In genomic region chr19:17554968-17555479, GRCh38 we compare ENCODE assay signal across 8 cellular contexts. TPM values are rescaled to one million over a fixed set of nuclear protein-coding genes. Genes with fewer than 3 reads are reported as not detected.
DNase-seq lines count a peak whose midpoint lies in the region; ATAC-seq, FAIRE-seq and TF ChIP-seq lines count a peak whose summit lies in the region.

No MANE protein-coding gene starts in this region.

- no peak for FAIRE-seq in A549 (lab: Jason Lieb, UNC)
- FAIRE-seq in K562 (lab: Jason Lieb, UNC): no peak

- WGBS in A549 (ENCODE audit: missing lambda C conversion rate): 8% methylated on average over 14 of the region's 19 CpGs
- WGBS in K562 (ENCODE audit: insufficient coverage, low coverage, missing lambda C conversion rate): 9% methylated on average over 19 of the region's 19 CpGs

- H3K9me1 ChIP-seq in K562 (ENCODE audit: control insufficient read depth, insufficient read depth, low read length): no peaks in the 10 kb centered on the region

- RAD21 ChIA-PET in HCT116 (lab: Charles Lee; ENCODE audit: low non-redundant PET in 1 of 2, low total read pairs in 2 of 2, uncharacterized antibody in 2 of 2, unreplicated experiment in 2 of 2): no interaction called here

- TSS peak; percentile 80 for BruUV-seq in HCT116 (replicated peaks; lab: Mats Ljungman, UMichigan)
- no TSS peak for BruUV-seq in K562 (replicated peaks; lab: Mats Ljungman, UMichigan)

- TF ChIP-seq CTCF in A549 (IDR thresholded peaks at IDR 0.05) (no peak), HCT116 (IDR thresholded peaks at IDR 0.05 in 2 of 3, conservative IDR thresholded peaks at IDR 0.05 in 1 of 3; ENCODE audit: borderline replicate concordance in 1 of 3, insufficient read depth in 1 of 3, low read depth in 2 of 3, low read length in 2 of 3) (0 out of 6 replicates have a peak, but pooled peaks of 1 of the 3 experiments have one; percentile 4), K562 (IDR thresholded peaks at IDR 0.05 in 2 of 3, conservative IDR thresholded peaks at IDR 0.05 in 1 of 3; ENCODE audit: insufficient read depth in 2 of 3, low read depth in 1 of 3, low read length in 3 of 3) (no peak; a peak in 1 of 6 replicates)

- POLR2A ChIA-PET in A549 (lab: Yijun Ruan, JAX): no interaction called here
- POLR2A ChIA-PET in HCT116 (lab: Charles Lee): no interaction called here
- POLR2A ChIA-PET in K562 (lab: Yijun Ruan, JAX): interaction anchor here (0.6 kb wide), 1 partner anchor 736 kb away, joined by 3 read pairs; no protein-coding TSS in a partner anchor

- H3K9me2 ChIP-seq in HCT116 (ENCODE audit: insufficient read depth): no peaks in the 10 kb centered on the region

- TF ChIP-seq RAD21 in A549 (conservative IDR thresholded peaks at IDR 0.05 in 1 of 2, IDR thresholded peaks at IDR 0.05 in 1 of 2) (no peak), HCT116 (IDR thresholded peaks at IDR 0.05; ENCODE audit: low read depth) (no peak), K562 (CRISPR knock-in tag; conservative IDR thresholded peaks at IDR 0.05 in 1 of 2, IDR thresholded peaks at IDR 0.05 in 1 of 2) (no peak)

- no peak for ATAC-seq in A549
- peak; percentile 20; the same call in 1 of the 2 replicates for ATAC-seq in HCT116
- peak; percentile 20; the same call in 2 of the 3 replicates for ATAC-seq in K562
- ATAC-seq in HG03159 (IDR thresholded peaks at IDR 0.05; ENCODE audit: unreplicated experiment): no peak

- CTCF ChIA-PET in A549 (lab: Yijun Ruan, JAX): interaction anchor here (0.6 to 0.9 kb wide), 3 partner anchors 44 to 211 kb away, joined by 3 read pairs; partner anchors contain the start of gene PGLS
- CTCF ChIA-PET in HCT116 (lab: Charles Lee): no interaction called here
- CTCF ChIA-PET in K562 (lab: Yijun Ruan, JAX; ENCODE audit: low intra/inter-chr PET ratio): interaction anchor here (0.7 kb wide), 1 partner anchor 15 kb away, joined by 3 read pairs; no protein-coding TSS in a partner anchor

- H3K36me3 ChIP-seq in HCT116 (ENCODE audit: control insufficient read depth in 1 of 2, insufficient read depth in 2 of 2, low read length in 2 of 2) (peaks cover 10 to 17% of the 10 kb centered on the region in 2 experiments), K562 (ENCODE audit: control insufficient read depth, insufficient read depth, low read length) (peaks cover 26% of the 10 kb centered on the region), mucosa of rectum (ENCODE audit: control insufficient read depth in 2 of 2, insufficient read depth in 2 of 2, low read length in 2 of 2) (peaks cover 7 to 11% of the 10 kb centered on the region in 2 donors)

- peaks cover 39% of the 10 kb centered on the region for H3K79me2 ChIP-seq in HCT116 (ENCODE audit: insufficient read depth, low read length)
- H3K79me2 ChIP-seq in K562 (ENCODE audit: control insufficient read depth, insufficient read depth, low read length): peaks cover 33% of the 10 kb centered on the region

- peak overlapping the region; percentile 99 for H3K9ac ChIP-seq in HCT116 (ENCODE audit: low read length)
- peak overlapping the region; percentile 85 to 86 for H3K9ac ChIP-seq in K562 (ENCODE audit: insufficient read depth in 1 of 2, low read depth in 2 of 2, low read length in 2 of 2)
- peak overlapping the region; percentile 69 to 75 for H3K9ac ChIP-seq in mucosa of rectum (ENCODE audit: low read depth in 1 of 2, low read length in 2 of 2)

- H3K27me3 ChIP-seq in HCT116 (ENCODE audit: insufficient read depth, low read length) (no peaks in the 10 kb centered on the region), K562 (ENCODE audit: control insufficient read depth in 2 of 2, insufficient read depth in 2 of 2, low read length in 2 of 2) (no peaks in the 10 kb centered on the region), mucosa of rectum (ENCODE audit: control insufficient read depth in 2 of 2, insufficient read depth in 2 of 2, low read length in 2 of 2) (no peaks in the 10 kb centered on the region)

- peaks cover 11% of the 10 kb centered on the region for H3K4me1 ChIP-seq in A549
- H3K4me1 ChIP-seq in HCT116 (ENCODE audit: control insufficient read depth in 1 of 2, insufficient read depth in 2 of 2, low read length in 2 of 2): peaks cover 9 to 22% of the 10 kb centered on the region in 2 experiments; a peak in 3 of 4 replicates
- peaks cover 10 to 38% of the 10 kb centered on the region in 2 experiments; a peak in 4 of 5 replicates for H3K4me1 ChIP-seq in K562 (replicated peaks in 1 of 2; ENCODE audit: control insufficient read depth in 2 of 2, insufficient read depth in 2 of 2, low read length in 2 of 2)
- peaks cover 10 to 13% of the 10 kb centered on the region in 2 donors for H3K4me1 ChIP-seq in mucosa of rectum (ENCODE audit: control insufficient read depth in 2 of 2, insufficient read depth in 2 of 2, low read length in 2 of 2)

- peak overlapping the region; percentile 90 for H3K4me2 ChIP-seq in A549
- H3K4me2 ChIP-seq in HCT116 (ENCODE audit: low read length): peak overlapping the region; percentile 89
- peak overlapping the region; percentile 88 for H3K4me2 ChIP-seq in K562 (ENCODE audit: insufficient read depth, low read length)

- intact Hi-C loops in HCT116 (cut with micrococcal nuclease): loop anchor here (1.0 kb wide), 1 partner anchor 43 kb away; no protein-coding TSS in a partner anchor
- intact Hi-C loops in K562 (cut with micrococcal nuclease): no loop called here

- TF ChIP-seq EP300 in A549 (IDR thresholded peaks at IDR 0.05) (no peak), K562 (IDR thresholded peaks at IDR 0.05; ENCODE audit: low read length) (no peak)

- no peak for TF ChIP-seq POLR2A in A549 (IDR thresholded peaks at IDR 0.05; ENCODE audit: low read length)
- no peak for TF ChIP-seq POLR2A in HCT116 (IDR thresholded peaks at IDR 0.05; ENCODE audit: borderline replicate concordance, extremely low read depth, insufficient read depth, insufficient read length)
- peak; percentile 46 for TF ChIP-seq POLR2A in K562 (conservative IDR thresholded peaks at IDR 0.05)

- H3K4me3 ChIP-seq in A549 (peak overlapping the region; percentile 100), HCT116 (replicated peaks in 1 of 2; ENCODE audit: low read depth in 1 of 2, low read length in 2 of 2) (peak overlapping the region; percentile 77 to 100), K562 (peak overlapping the region; percentile 74), mucosa of rectum (ENCODE audit: low read length in 2 of 2) (peak overlapping the region; percentile 86 to 87)

- H3K27ac ChIP-seq in A549: peak overlapping the region; percentile 97 to 99
- peak overlapping the region; percentile 96; the same call in 1 of the 2 replicates for H3K27ac ChIP-seq in HCT116 (ENCODE audit: low read depth, low read length)
- peak overlapping the region; percentile 92 for H3K27ac ChIP-seq in K562 (ENCODE audit: extremely low read depth, low read depth, low read length)
- H3K27ac ChIP-seq in mucosa of rectum (ENCODE audit: low read depth in 2 of 2, low read length in 2 of 2): peak overlapping the region; percentile 15 to 43

- no peak for DNase-seq in A549 (ENCODE audit: low read depth in 1 of 2, low spot score in 1 of 2)
- no peak for DNase-seq in HCT116 (ENCODE audit: low read depth, low spot score)
- no peak for DNase-seq in K562 (ENCODE audit: extremely low read depth in 1 of 4, low spot score in 3 of 4)
- no peak for DNase-seq in NCI-H510A (lab: John Stamatoyannopoulos, UW)
- DNase-seq in NCI-H345 treated with DMSO at 0.1 percent for 48 hours (lab: John Stamatoyannopoulos, UW; ENCODE audit: unreplicated experiment): no peak
- DNase-seq in anterior cingulate cortex (lab: John Stamatoyannopoulos, UW): no peak

- H4K20me1 ChIP-seq in HCT116 (ENCODE audit: insufficient read depth): no peaks in the 10 kb centered on the region
- no peaks in the 10 kb centered on the region for H4K20me1 ChIP-seq in K562 (replicated peaks; ENCODE audit: control insufficient read depth, insufficient read depth, low read length)

- in situ Hi-C loops in K562 (cut with MboI): no loop called here

- H3K9me3 ChIP-seq in A549 (no peaks in the 10 kb centered on the region), HCT116 (ENCODE audit: control insufficient read depth in 1 of 2, insufficient read depth in 1 of 2, low read depth in 1 of 2, low read length in 2 of 2) (no peaks in the 10 kb centered on the region), K562 (replicated peaks; ENCODE audit: control insufficient read depth, insufficient read depth, low read depth, low read length) (no peaks in the 10 kb centered on the region), mucosa of rectum (ENCODE audit: control insufficient read depth in 2 of 2, low read length in 2 of 2) (no peaks in the 10 kb centered on the region)

- peak overlapping the region; percentile 74 for H2AFZ ChIP-seq in HCT116 (ENCODE audit: low read depth, low read length, poor library complexity, severe bottlenecking)
- H2AFZ ChIP-seq in K562 (ENCODE audit: low read depth, low read length): peak overlapping the region; percentile 94

RNA-seq across cellular contexts. Expression of gene COLGALT1, which starts 0.4 kb away (rescaled TPM):
- polyA plus RNA-seq in A549 (2011; rRNA removed) (64.4 and 76.6 TPM in 2 replicates), A549 (2017; fragmentation: RNase III; extraction: RNeasy Plus Mini Kit Qiagen cat#74134 plus additional on column Dnase treatment) (54.5 to 57.2 TPM (median 57.1 TPM) in 3 replicates), K562 (2011; rRNA removed) (114 and 144 TPM in 2 replicates), K562 (2014; fragmentation: Illumina TruSeq; extraction: Trizol) (84.8 and 97.0 TPM in 2 replicates), K562 (2014; fragmentation: Nextera tagmentation; extraction: Ambion mirVana) (10 to 100 TPM in 1 of 2 experiments, 1 to 10 TPM in 1; 4.9 to 18.1 TPM), K562 (2014; rRNA removed) (86.0 and 87.5 TPM in 2 replicates)
- 85.2 and 98.4 TPM in 2 replicates for polyA plus RNA-seq in A549 (2012; cell fraction: cytosol; rRNA removed)
- polyA plus RNA-seq in A549 (2012; cell fraction: nucleus; rRNA removed): 122 and 138 TPM in 2 replicates
- polyA minus RNA-seq in A549 (2011; rRNA and poly(A)+ RNA removed): 185 and 186 TPM in 2 replicates
- total RNA-seq in HCT116 (2021; ENCODE audit: unreplicated experiment) (86.0 TPM), K562 (2014; rRNA removed) (82.6 and 90.5 TPM in 2 replicates), K562 (2014; rRNA removed; fragmentation: Illumina TruSeq; extraction: Trizol) (35.5 and 50.0 TPM in 2 replicates), K562 (2015; rRNA removed; fragmentation: Illumina TruSeq; extraction: Trizol) (64.3 and 64.8 TPM in 2 replicates), K562 (2021) (119 TPM in 2 replicates)
- polyA plus RNA-seq in HCT116 (2012): 64.8 and 67.6 TPM in 2 replicates
- 106 and 273 TPM in 2 replicates for total RNA-seq in K562 (2011; cell fraction: chromatin; rRNA removed; ENCODE audit: low replicate concordance)
- 296 and 314 TPM in 2 replicates for total RNA-seq in K562 (2011; cell fraction: nucleolus; rRNA removed)
- 215 and 219 TPM in 2 replicates for total RNA-seq in K562 (2011; cell fraction: nucleoplasm; rRNA removed)
- polyA plus RNA-seq in K562 (2011; cell fraction: cytosol; rRNA removed): 128 and 182 TPM in 2 replicates
- 207 and 344 TPM in 2 replicates for polyA plus RNA-seq in K562 (2011; cell fraction: nucleus; rRNA removed)
- 78.2 and 109 TPM in 2 replicates for polyA plus RNA-seq in K562 (2012)
- 78.1 and 108 TPM in 2 replicates for polyA minus RNA-seq in K562 (2011; rRNA and poly(A)+ RNA removed)
- 89.7 and 127 TPM in 2 replicates for polyA minus RNA-seq in K562 (2011; cell fraction: cytosol; rRNA and poly(A)+ RNA removed)
- polyA minus RNA-seq in K562 (2011; cell fraction: nucleus; rRNA and poly(A)+ RNA removed): 32.6 and 43.8 TPM in 2 replicates

RNA-seq across cellular contexts. Expression of gene PGLS, which starts 43.6 kb away (rescaled TPM):
- polyA plus RNA-seq in A549 (2011; rRNA removed) (24.9 and 28.8 TPM in 2 replicates), A549 (2017; fragmentation: RNase III; extraction: RNeasy Plus Mini Kit Qiagen cat#74134 plus additional on column Dnase treatment) (37.2 to 49.4 TPM (median 45.7 TPM) in 3 replicates), K562 (2011; rRNA removed) (21.2 and 39.4 TPM in 2 replicates), K562 (2014; fragmentation: Illumina TruSeq; extraction: Trizol) (23.7 and 27.1 TPM in 2 replicates), K562 (2014; fragmentation: Nextera tagmentation; extraction: Ambion mirVana) (1 to 10 TPM in 1 of 2 experiments, under 1 TPM in 1; 0.79 to 1.1 TPM), K562 (2014; rRNA removed) (51.7 and 52.6 TPM in 2 replicates)
- polyA plus RNA-seq in A549 (2012; cell fraction: cytosol; rRNA removed): 55.6 and 75.8 TPM in 2 replicates
- polyA plus RNA-seq in A549 (2012; cell fraction: nucleus; rRNA removed): 72.0 and 80.2 TPM in 2 replicates
- polyA minus RNA-seq in A549 (2011; rRNA and poly(A)+ RNA removed): 41.5 and 47.5 TPM in 2 replicates
- total RNA-seq in HCT116 (2021; ENCODE audit: unreplicated experiment) (68.5 TPM), K562 (2014; rRNA removed) (38.1 and 42.4 TPM in 2 replicates), K562 (2014; rRNA removed; fragmentation: Illumina TruSeq; extraction: Trizol) (5.7 and 10.9 TPM in 2 replicates), K562 (2015; rRNA removed; fragmentation: Illumina TruSeq; extraction: Trizol) (27.7 and 31.0 TPM in 2 replicates), K562 (2021) (61.1 and 65.5 TPM in 2 replicates)
- 43.1 and 53.5 TPM in 2 replicates for polyA plus RNA-seq in HCT116 (2012)
- total RNA-seq in K562 (2011; cell fraction: chromatin; rRNA removed; ENCODE audit: low replicate concordance): 25.8 and 59.8 TPM in 2 replicates
- 50.9 and 57.9 TPM in 2 replicates for total RNA-seq in K562 (2011; cell fraction: nucleolus; rRNA removed)
- 34.4 and 35.8 TPM in 2 replicates for total RNA-seq in K562 (2011; cell fraction: nucleoplasm; rRNA removed)
- polyA plus RNA-seq in K562 (2011; cell fraction: cytosol; rRNA removed): 57.8 and 119 TPM in 2 replicates
- 39.0 and 56.0 TPM in 2 replicates for polyA plus RNA-seq in K562 (2011; cell fraction: nucleus; rRNA removed)
- 40.4 and 112 TPM in 2 replicates for polyA plus RNA-seq in K562 (2012)
- 13.2 and 17.5 TPM in 2 replicates for polyA minus RNA-seq in K562 (2011; rRNA and poly(A)+ RNA removed)
- polyA minus RNA-seq in K562 (2011; cell fraction: cytosol; rRNA and poly(A)+ RNA removed): 28.4 and 35.0 TPM in 2 replicates
- 23.0 and 27.4 TPM in 2 replicates for polyA minus RNA-seq in K562 (2011; cell fraction: nucleus; rRNA and poly(A)+ RNA removed)

Comparison
In these comparisons a context has a peak if more than half of its experiments do, and no peak if none do; other contexts are left out.
1. ATAC-seq: peak in HCT116 (single experiment) and K562 (single experiment); none in A549 (0 of 2) and HG03159 (single experiment).
2. H3K27ac ChIP-seq: peak in every context shown above with its lines; median percentile 98 in A549; 96 in HCT116; 92 in K562; 29 in mucosa of rectum.
3. Of the 35 proteins assayed by ChIP-seq in both K562 and A549: peak only in K562: ESRRA, HDAC2 and POLR2A; only in A549: CHD4 and MAX; in both: KDM1A; in neither: 26; mixed calls (peak in some experiments, not most) for 3.
4. Peak in every context shown above with its lines, with median percentiles within 50 percentile points of each other: H3K4me2 ChIP-seq, H3K4me3 ChIP-seq and H3K9ac ChIP-seq.